In the genomic region with DNA sequence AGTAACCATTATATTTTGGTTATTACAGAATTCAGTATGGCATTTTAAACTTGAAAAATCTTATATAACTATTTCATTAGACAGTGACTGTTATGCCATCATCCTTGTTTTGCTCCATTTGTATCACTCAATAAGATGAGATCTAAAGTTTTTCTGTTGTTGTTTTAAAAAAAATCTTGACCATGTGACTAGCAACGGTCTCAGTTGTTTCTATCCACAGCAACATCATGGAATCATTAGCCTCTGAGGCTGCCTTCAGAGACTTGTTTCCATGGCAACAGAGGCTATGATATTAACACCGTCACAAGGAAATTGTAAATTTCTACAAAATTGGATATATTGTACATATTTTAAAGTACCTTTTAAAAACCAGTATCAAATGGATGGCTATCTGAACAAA, we compare ENCODE assay signal across 11 cellular contexts.
DNase-seq lines count a peak whose midpoint lies in the region; ATAC-seq, FAIRE-seq and TF ChIP-seq lines count a peak whose summit lies in the region.
"Had no signal": no experiment of that assay in that cellular context is flagged by ENCODE, and none has a peak within 500 bp of the region (broad histone marks: within the 10 kb centered on the region; RNA-seq: fewer than 3 reads in every experiment).

No MANE protein-coding gene starts in this region.

- H3K27me3 Mint-ChIP-seq in T-helper 2 cell treated with Interferon-gamma antibody and Interleukin-4, amounts not matched to agents 5 μg/mL and 100 μg/mL, for 36 hours (ENCODE audit: low read depth), result no peaks in the 10 kb centered on the region

- no peak overlapping the region for H3K9ac ChIP-seq in endothelial cell of umbilical vein (replicated peaks; ENCODE audit: extremely low read depth, insufficient read depth, low read length)
- H3K9ac ChIP-seq in parathyroid adenoma, result no peak overlapping the region

- H3K4me1 Mint-ChIP-seq in T-helper 2 cell treated with Interferon-gamma antibody and Interleukin-4, amounts not matched to agents 5 μg/mL and 100 μg/mL, for 36 hours (ENCODE audit: low read depth), result peaks cover 8% of the 10 kb centered on the region

- H3K4me2 ChIP-seq in endothelial cell of umbilical vein (ENCODE audit: insufficient read depth, low read length) (no peak overlapping the region), parathyroid adenoma (ENCODE audit: low read length) (no peak overlapping the region)

- TF ChIP-seq CTCF in endothelial cell of umbilical vein (IDR thresholded peaks at IDR 0.05; ENCODE audit: extremely low read depth in 1 of 2, insufficient read depth in 1 of 2, low read depth in 1 of 2, low read length in 2 of 2), result no peak
- TF ChIP-seq CTCF in parathyroid adenoma (IDR thresholded peaks at IDR 0.05), result no peak

- DNase-seq in GM04504 (ENCODE audit: low read depth) (peak; percentile 51), RCC 7860 (ENCODE audit: low spot score) (peak; percentile 21), endothelial cell of umbilical vein (ENCODE audit: low read depth, low spot score) (peak; percentile 16)
- no peak for DNase-seq in T-helper 2 cell treated with Interferon-gamma antibody and Interleukin-4, amounts not matched to agents 5 μg/mL and 100 μg/mL, for 36 hours (ENCODE audit: low spot score)
- no peak for DNase-seq in stimulated activated naive CD8-positive, alpha-beta T cell treated with anti-CD3 and anti-CD28 coated beads, Interleukin-15, Interleukin-2, amounts not matched to agents 100 U/mL and 50 U/mL, for 24 hours
- DNase-seq: cerebellar nuclear complex, heart right ventricle, NCI-H510A treated with DMSO at 0.1 percent for 48 hours had no signal

- H3K4me1 ChIP-seq in endothelial cell of umbilical vein (ENCODE audit: control insufficient read depth, extremely low read depth, insufficient read depth, low read length) (no peaks in the 10 kb centered on the region), parathyroid adenoma (peaks cover 5% of the 10 kb centered on the region)

- H3K79me2 ChIP-seq in endothelial cell of umbilical vein (ENCODE audit: control insufficient read depth, insufficient read depth, low read length) (peaks cover 35% of the 10 kb centered on the region), parathyroid adenoma (peaks cover 5% of the 10 kb centered on the region)

- H3K27me3 ChIP-seq in endothelial cell of umbilical vein (ENCODE audit: control insufficient read depth in 2 of 2, insufficient read depth in 2 of 2, low read length in 2 of 2) (no peaks in the 10 kb centered on the region), parathyroid adenoma (ENCODE audit: control insufficient read depth, insufficient read depth, low read length) (no peaks in the 10 kb centered on the region)
- H3K27me3 ChIP-seq: heart right ventricle had no signal

- no peaks in the 10 kb centered on the region for H3K9me3 ChIP-seq in endothelial cell of umbilical vein (replicated peaks; ENCODE audit: control insufficient read depth, insufficient read depth, low read length)
- no peaks in the 10 kb centered on the region for H3K9me3 ChIP-seq in parathyroid adenoma (ENCODE audit: control insufficient read depth, low read length)
- H3K9me3 ChIP-seq: heart right ventricle had no signal

- no peak overlapping the region for H2AFZ ChIP-seq in endothelial cell of umbilical vein (ENCODE audit: low read depth, low read length)
- no peak overlapping the region for H2AFZ ChIP-seq in parathyroid adenoma

- TF ChIP-seq POLR2A in endothelial cell of umbilical vein (IDR thresholded peaks at IDR 0.05; ENCODE audit: low read depth, low read length), result no peak

- H3K9me3 Mint-ChIP-seq in T-helper 2 cell treated with Interferon-gamma antibody and Interleukin-4, amounts not matched to agents 5 μg/mL and 100 μg/mL, for 36 hours, result no peaks in the 10 kb centered on the region
- H3K9me3 Mint-ChIP-seq: stimulated activated effector memory CD8-positive, alpha-beta T cell treated with anti-CD3 and anti-CD28 coated beads, Interleukin-12 subunit alpha, Interleukin-12 subunit beta, amount 100 ng/mL, for 72 hours had no signal

- CTCF ChIA-PET in endothelial cell of umbilical vein (lab: Charles Lee), result interaction anchor here (2.0 to 2.3 kb wide), 2 partner anchors 14 to 19 kb away, joined by 7 read pairs; no protein-coding TSS in a partner anchor

- no peak for ATAC-seq in HG03175 (IDR thresholded peaks at IDR 0.05; ENCODE audit: unreplicated experiment)
- ATAC-seq in stimulated activated naive CD8-positive, alpha-beta T cell treated with anti-CD3 and anti-CD28 coated beads, Interleukin-15, Interleukin-2, amounts not matched to agents 100 U/mL and 50 U/mL, for 24 hours, result no peak
- ATAC-seq: stimulated activated effector memory CD8-positive, alpha-beta T cell treated with anti-CD3 and anti-CD28 coated beads, Interleukin-12 subunit alpha, Interleukin-12 subunit beta, amount 100 ng/mL, for 72 hours had no signal

- POLR2A ChIA-PET in endothelial cell of umbilical vein (lab: Charles Lee), result no interaction called here

- BruUV-seq in endothelial cell of umbilical vein (replicated peaks; lab: Mats Ljungman, UMichigan), result no TSS peak

- peaks cover 4% of the 10 kb centered on the region for H3K36me3 Mint-ChIP-seq in T-helper 2 cell treated with Interferon-gamma antibody and Interleukin-4, amounts not matched to agents 5 μg/mL and 100 μg/mL, for 36 hours (ENCODE audit: low read depth)
- H3K36me3 Mint-ChIP-seq: stimulated activated effector memory CD8-positive, alpha-beta T cell treated with anti-CD3 and anti-CD28 coated beads, Interleukin-12 subunit alpha, Interleukin-12 subunit beta, amount 100 ng/mL, for 72 hours had no signal

- no peak overlapping the region for H3K4me3 ChIP-seq in endothelial cell of umbilical vein (replicated peaks in 1 of 3; ENCODE audit: insufficient read depth in 1 of 3, low read depth in 1 of 3, low read length in 3 of 3)
- no peak overlapping the region for H3K4me3 ChIP-seq in parathyroid adenoma (ENCODE audit: low read depth, low read length)
- H3K4me3 ChIP-seq: heart right ventricle had no signal

- H3K27ac ChIP-seq in endothelial cell of umbilical vein (ENCODE audit: insufficient read depth, low read depth, low read length) (no peak overlapping the region), parathyroid adenoma (peak overlapping the region; percentile 5)
- H3K27ac ChIP-seq: heart right ventricle had no signal

- H3K9me1 ChIP-seq in endothelial cell of umbilical vein (replicated peaks; ENCODE audit: control insufficient read depth, extremely low read depth, insufficient read depth, low read length), result no peaks in the 10 kb centered on the region

- no peak overlapping the region for H3K27ac Mint-ChIP-seq in T-helper 2 cell treated with Interferon-gamma antibody and Interleukin-4, amounts not matched to agents 5 μg/mL and 100 μg/mL, for 36 hours
- H3K27ac Mint-ChIP-seq: stimulated activated effector memory CD8-positive, alpha-beta T cell treated with anti-CD3 and anti-CD28 coated beads, Interleukin-12 subunit alpha, Interleukin-12 subunit beta, amount 100 ng/mL, for 72 hours had no signal

- H4K20me1 ChIP-seq in endothelial cell of umbilical vein (replicated peaks; ENCODE audit: control insufficient read depth, extremely low read depth, insufficient read depth, low read length), result peaks cover 2% of the 10 kb centered on the region

- H3K4me3 Mint-ChIP-seq in T-helper 2 cell treated with Interferon-gamma antibody and Interleukin-4, amounts not matched to agents 5 μg/mL and 100 μg/mL, for 36 hours, result no peak overlapping the region
- H3K4me3 Mint-ChIP-seq: stimulated activated effector memory CD8-positive, alpha-beta T cell treated with anti-CD3 and anti-CD28 coated beads, Interleukin-12 subunit alpha, Interleukin-12 subunit beta, amount 100 ng/mL, for 72 hours had no signal

- intact Hi-C loops in endothelial cell of umbilical vein (cut with micrococcal nuclease), result no loop called here

- no peaks in the 10 kb centered on the region for H3K36me3 ChIP-seq in endothelial cell of umbilical vein (ENCODE audit: control insufficient read depth in 2 of 2, extremely low read depth in 1 of 2, insufficient read depth in 2 of 2, low read length in 2 of 2)
- no peaks in the 10 kb centered on the region for H3K36me3 ChIP-seq in parathyroid adenoma (ENCODE audit: control insufficient read depth, insufficient read depth, low read length)
- H3K36me3 ChIP-seq: heart right ventricle had no signal

- dilution Hi-C loops in endothelial cell of umbilical vein (cut with MboI; ENCODE audit: extremely low pct_ligation_motif_present, low sequenced_read_pairs), result no loop called here

- no peak for FAIRE-seq in RCC 7860 (lab: Jason Lieb, UNC)
- no peak for FAIRE-seq in endothelial cell of umbilical vein (lab: Jason Lieb, UNC)

TF ChIP-seq in endothelial cell of umbilical vein, 7 proteins besides CTCF, POLR2A, EP300 and RAD21:
- TF ChIP-seq, protein P1, sequence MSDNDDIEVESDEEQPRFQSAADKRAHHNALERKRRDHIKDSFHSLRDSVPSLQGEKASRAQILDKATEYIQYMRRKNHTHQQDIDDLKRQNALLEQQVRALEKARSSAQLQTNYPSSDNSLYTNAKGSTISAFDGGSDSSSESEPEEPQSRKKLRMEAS (IDR thresholded peaks at IDR 0.05; ENCODE audit: insufficient read depth, insufficient read length), result no peak
- TF ChIP-seq MYC (IDR thresholded peaks at IDR 0.05; ENCODE audit: low read depth, low read length) (no peak), GATA2 (IDR thresholded peaks at IDR 0.05; ENCODE audit: insufficient read depth, insufficient read length, low read depth, low read length) (no peak), FOS (IDR thresholded peaks at IDR 0.05; ENCODE audit: borderline replicate concordance, insufficient read depth, low read length) (no peak), EZH2 (IDR thresholded peaks at IDR 0.05; ENCODE audit: borderline replicate concordance, low read depth, low read length, severe bottlenecking) (no peak), POLR2AphosphoS5 (IDR thresholded peaks at IDR 0.05; ENCODE audit: insufficient read depth, low read depth, low read length) (no peak)

Comparison
In these comparisons a context has a peak if more than half of its experiments do, and no peak if none do; other contexts are left out.
1. DNase-seq: peak in GM04504 (single experiment), RCC 7860 (single experiment) and endothelial cell of umbilical vein (single experiment); none in T-helper 2 cell treated with Interferon-gamma antibody and Interleukin-4, amounts not matched to agents 5 μg/mL and 100 μg/mL, for 36 hours (single experiment) and stimulated activated naive CD8-positive, alpha-beta T cell treated with anti-CD3 and anti-CD28 coated beads, Interleukin-15, Interleukin-2, amounts not matched to agents 100 U/mL and 50 U/mL, for 24 hours (single experiment).